7 cellular contexts compared by ENCODE assay signal in genomic region chr5:68862560-68862959, GRCh38.
"Had no signal": no experiment of that assay in that cellular context is flagged by ENCODE, and none has a peak within 500 bp of the region (broad histone marks: within the 10 kb centered on the region; RNA-seq: fewer than 3 reads in every experiment).

No MANE protein-coding gene starts in this region.

- FAIRE-seq: H54, HTR-8/SVneo, K562 had no signal

- ATAC-seq: K562 had no signal

- DNase-seq: GOT3, H9, HCEC 1CT, IMR-90 had no signal

- H3K4me3 ChIP-seq: K562 had no signal
